19 cellular contexts compared by ENCODE assay signal in genomic region chr18:21853972-21854563, GRCh38.
DNase-seq lines count a peak whose midpoint lies in the region; ATAC-seq and TF ChIP-seq lines count a peak whose summit lies in the region.
"Had no signal": no experiment of that assay in that cellular context is flagged by ENCODE, and none has a peak within 500 bp of the region (broad histone marks: within the 10 kb centered on the region; RNA-seq: fewer than 3 reads in every experiment).

No MANE protein-coding gene starts in this region.

- H3K79me2 ChIP-seq in OCI-LY3 (ENCODE audit: low read length) = no peaks in the 10 kb centered on the region

- peak overlapping the region; percentile 44 for H3K9ac ChIP-seq in OCI-LY3 (ENCODE audit: low read length)
- H3K9ac ChIP-seq in mesenchymal stem cell (ENCODE audit: low read length) = no peak overlapping the region

- no peaks in the 10 kb centered on the region for H4K20me1 ChIP-seq in OCI-LY3 (ENCODE audit: insufficient read depth, low read length)

- H3K79me1 ChIP-seq in mesenchymal stem cell (replicated peaks; ENCODE audit: low read length, poor library complexity, severe bottlenecking) = peaks cover 6% of the 10 kb centered on the region

- no peak overlapping the region for H2BK15ac ChIP-seq in mesenchymal stem cell (ENCODE audit: low read depth, poor library complexity, severe bottlenecking)

- no peak overlapping the region for H3K4ac ChIP-seq in mesenchymal stem cell (ENCODE audit: low read depth in 1 of 2, low read length in 2 of 2)

- H3K4me2 ChIP-seq in OCI-LY3 (ENCODE audit: low read length) = peak overlapping the region; percentile 61
- H3K4me2 ChIP-seq in mesenchymal stem cell (ENCODE audit: low read length, poor library complexity, severe bottlenecking) = no peak overlapping the region

- no peaks in the 10 kb centered on the region for H3K9me3 ChIP-seq in OCI-LY3 (ENCODE audit: insufficient read depth, low read length)
- H3K9me3 ChIP-seq in mesenchymal stem cell (ENCODE audit: control insufficient read depth, low read length) = no peaks in the 10 kb centered on the region
- no peaks in the 10 kb centered on the region for H3K9me3 ChIP-seq in MG63
- H3K9me3 ChIP-seq: BE2C had no signal

- H4K91ac ChIP-seq in mesenchymal stem cell (ENCODE audit: low read length) = no peak overlapping the region

- no peaks in the 10 kb centered on the region for H3K27me3 Mint-ChIP-seq in activated CD4-positive, alpha-beta T cell treated with anti-CD3 and anti-CD28 coated beads, Interleukin-2, amount 10 ng/mL, durations not matched to agents 24 days and 14 days
- H3K27me3 Mint-ChIP-seq: CD4-positive, alpha-beta memory T cell had no signal

- H3K36me3 ChIP-seq in OCI-LY3 (replicated peaks; ENCODE audit: low read depth, low read length) = peaks cover 13% of the 10 kb centered on the region
- peaks cover 2 to 41% of the 10 kb centered on the region in 2 experiments for H3K36me3 ChIP-seq in mesenchymal stem cell (ENCODE audit: control insufficient read depth in 1 of 2, insufficient read depth in 2 of 2, low read depth in 1 of 2, low read length in 2 of 2)
- H3K36me3 ChIP-seq in MG63 = peaks cover 7% of the 10 kb centered on the region
- H3K36me3 ChIP-seq: BE2C had no signal

- no peak overlapping the region for H3K4me3 Mint-ChIP-seq in activated CD4-positive, alpha-beta T cell treated with anti-CD3 and anti-CD28 coated beads, Interleukin-2, amount 10 ng/mL, durations not matched to agents 24 days and 14 days
- H3K4me3 Mint-ChIP-seq: CD4-positive, alpha-beta memory T cell had no signal

- H3K23ac ChIP-seq in mesenchymal stem cell (ENCODE audit: low read length in 2 of 2) = no peak overlapping the region

- peak overlapping the region; percentile 88 for H3K27ac ChIP-seq in OCI-LY3 (ENCODE audit: low read length)
- no peak overlapping the region for H3K27ac ChIP-seq in mesenchymal stem cell (ENCODE audit: low read length, poor library complexity, severe bottlenecking)

- H3K9me3 Mint-ChIP-seq in activated CD4-positive, alpha-beta T cell treated with anti-CD3 and anti-CD28 coated beads, Interleukin-2, amount 10 ng/mL, durations not matched to agents 24 days and 14 days = no peaks in the 10 kb centered on the region
- H3K9me3 Mint-ChIP-seq: CD4-positive, alpha-beta memory T cell had no signal

- no peaks in the 10 kb centered on the region for H3K27me3 ChIP-seq in OCI-LY3 (ENCODE audit: low read depth, low read length)
- H3K27me3 ChIP-seq in mesenchymal stem cell (ENCODE audit: control insufficient read depth in 1 of 2, insufficient read depth in 1 of 2, low read length in 2 of 2) = no peaks in the 10 kb centered on the region
- H3K27me3 ChIP-seq in MG63 = no peaks in the 10 kb centered on the region
- H3K27me3 ChIP-seq: BE2C had no signal

- no peak overlapping the region for H3K14ac ChIP-seq in mesenchymal stem cell (ENCODE audit: low read length in 2 of 2)

- no peak overlapping the region for H4K8ac ChIP-seq in mesenchymal stem cell (ENCODE audit: low read length)

- H2AFZ ChIP-seq in OCI-LY3 (ENCODE audit: low read depth, low read length) = no peak overlapping the region
- no peak overlapping the region for H2AFZ ChIP-seq in mesenchymal stem cell (ENCODE audit: low read depth, low read length)

- TF ChIP-seq CTCF in OCI-LY3 (IDR thresholded peaks at IDR 0.05; ENCODE audit: low read depth, low read length) = no peak
- no peak for TF ChIP-seq CTCF in fibroblast of pulmonary artery (IDR thresholded peaks at IDR 0.05; ENCODE audit: low read length, missing control alignments)

- H2BK5ac ChIP-seq in mesenchymal stem cell (ENCODE audit: low read depth, low read length, poor library complexity, severe bottlenecking) = no peak overlapping the region

- H3K4me1 ChIP-seq in OCI-LY3 (ENCODE audit: low read length) (peaks cover 67% of the 10 kb centered on the region), mesenchymal stem cell (ENCODE audit: control insufficient read depth, insufficient read depth, low read depth, low read length) (no peaks in the 10 kb centered on the region)
- H3K4me1 ChIP-seq: BE2C had no signal

- H3K18ac ChIP-seq in mesenchymal stem cell (ENCODE audit: low read depth in 1 of 2, low read length in 2 of 2) = no peak overlapping the region

- WGBS in mesenchymal stem cell = 100% methylated on average over 3 of the region's 4 CpGs

- peak overlapping the region; percentile 34 for H3K4me3 ChIP-seq in OCI-LY3 (ENCODE audit: low read length)
- no peak overlapping the region for H3K4me3 ChIP-seq in fibroblast of pulmonary artery (replicated peaks; ENCODE audit: low read depth, low read length)
- H3K4me3 ChIP-seq in mesenchymal stem cell (ENCODE audit: insufficient read depth in 1 of 2, low read depth in 1 of 2, low read length in 2 of 2) = no peak overlapping the region
- no peak overlapping the region for H3K4me3 ChIP-seq in MG63
- H3K4me3 ChIP-seq: K562 had no signal

- H2AK5ac ChIP-seq in mesenchymal stem cell (ENCODE audit: low read length, severe bottlenecking) = no peak overlapping the region

- H3K36me3 Mint-ChIP-seq in activated CD4-positive, alpha-beta T cell treated with anti-CD3 and anti-CD28 coated beads, Interleukin-2, amount 10 ng/mL, durations not matched to agents 24 days and 14 days (ENCODE audit: low read depth) = peaks cover 12% of the 10 kb centered on the region

- no peak overlapping the region for H2BK120ac ChIP-seq in mesenchymal stem cell (ENCODE audit: low read depth, low read length)

- intact Hi-C loops in activated CD4-positive, alpha-beta T cell treated with anti-CD3 and anti-CD28 coated beads, Interleukin-2, amount 10 ng/mL, durations not matched to agents 24 days and 14 days (cut with micrococcal nuclease) = no loop called here

- DNase-seq in fibroblast of pulmonary artery (ENCODE audit: low read depth) = peak; percentile 6
- DNase-seq in mesenchymal stem cell = peak; percentile 18
- no peak for DNase-seq in activated CD4-positive, alpha-beta T cell treated with anti-CD3 and anti-CD28 coated beads, Interleukin-2, amount 10 ng/mL, durations not matched to agents 24 days and 14 days
- DNase-seq in HUDEP-2 (lab: John Stamatoyannopoulos, UW; ENCODE audit: unreplicated experiment in 76 of 76) = no peak
- DNase-seq in MG63 = no peak
- DNase-seq: ACHN; BE2C; CD4-positive, alpha-beta memory T cell; DMS79 treated with DMSO at 0.1 percent for 48 hours; H7; NCI-H1105; NCI-H1694 treated with DMSO at 0.1 percent for 48 hours; NCI-H446; NCI-H774; SHP77 treated with DMSO at 0.1 percent for 48 hours had no signal

- H2BK12ac ChIP-seq in mesenchymal stem cell (ENCODE audit: low read length in 2 of 2) = no peak overlapping the region

- peaks cover 7% of the 10 kb centered on the region for H3K4me1 Mint-ChIP-seq in activated CD4-positive, alpha-beta T cell treated with anti-CD3 and anti-CD28 coated beads, Interleukin-2, amount 10 ng/mL, durations not matched to agents 24 days and 14 days

- no peak overlapping the region for H3K27ac Mint-ChIP-seq in activated CD4-positive, alpha-beta T cell treated with anti-CD3 and anti-CD28 coated beads, Interleukin-2, amount 10 ng/mL, durations not matched to agents 24 days and 14 days

- peak; percentile 45 for ATAC-seq in GM19372 (IDR thresholded peaks at IDR 0.05; ENCODE audit: low read depth, unreplicated experiment)
- no peak for ATAC-seq in HG03139 (IDR thresholded peaks at IDR 0.05; ENCODE audit: unreplicated experiment)
- ATAC-seq: K562 had no signal

Comparison
In these comparisons a context has a peak if more than half of its experiments do, and no peak if none do; other contexts are left out.
1. DNase-seq: peak in fibroblast of pulmonary artery (single experiment) and mesenchymal stem cell (single experiment); none in activated CD4-positive, alpha-beta T cell treated with anti-CD3 and anti-CD28 coated beads, Interleukin-2, amount 10 ng/mL, durations not matched to agents 24 days and 14 days (single experiment), HUDEP-2 (0 of 76) and MG63 (single experiment).